ENCODE assay signal across 22 cellular contexts in genomic region chr3:48679416-48680380, GRCh38. TPM values are rescaled to one million over a fixed set of nuclear protein-coding genes. Genes with fewer than 3 reads are reported as not detected.
DNase-seq lines count a peak whose midpoint lies in the region; ATAC-seq lines count a peak whose summit lies in the region.
"Had no signal": no experiment of that assay in that cellular context is flagged by ENCODE, and none has a peak within 500 bp of the region (broad histone marks: within the 10 kb centered on the region; RNA-seq: fewer than 3 reads in every experiment).

No MANE protein-coding gene starts in this region.

- H3K4me1 Mint-ChIP-seq in T-helper 17 cell = peaks cover 28% of the 10 kb centered on the region
- H3K4me1 Mint-ChIP-seq in stimulated activated memory B cell treated with anti-CD40 and anti-IgM and Interleukin-4, amounts not matched to agents 10 μg/mL and 1 μg/mL and 100 μg/mL, for 72 hours = peaks cover 32% of the 10 kb centered on the region

- H3K27me3 Mint-ChIP-seq in T-helper 17 cell = no peaks in the 10 kb centered on the region
- no peaks in the 10 kb centered on the region for H3K27me3 Mint-ChIP-seq in stimulated activated memory B cell treated with anti-CD40 and anti-IgM and Interleukin-4, amounts not matched to agents 10 μg/mL and 1 μg/mL and 100 μg/mL, for 72 hours

- H3K9me3 Mint-ChIP-seq in stimulated activated memory B cell treated with anti-CD40 and anti-IgM and Interleukin-4, amounts not matched to agents 10 μg/mL and 1 μg/mL and 100 μg/mL, for 72 hours = no peaks in the 10 kb centered on the region
- H3K9me3 Mint-ChIP-seq: activated naive CD4-positive, alpha-beta T cell treated with anti-CD3 and anti-CD28 coated beads for 36 hours; CD8-positive, alpha-beta T cell; nephron progenitor cell had no signal

- ATAC-seq in Right ventricle myocardium superior (ENCODE audit: poor library complexity) = no peak
- no peak for ATAC-seq in left ventricle myocardium superior
- ATAC-seq in T-helper 17 cell = peak; percentile 37
- peak; percentile 83 for ATAC-seq in stimulated activated memory B cell treated with anti-CD40 and anti-IgM and Interleukin-4, amounts not matched to agents 10 μg/mL and 1 μg/mL and 100 μg/mL, for 72 hours
- no peak for ATAC-seq in GM18498 (IDR thresholded peaks at IDR 0.05; ENCODE audit: unreplicated experiment)
- ATAC-seq: CD8-positive, alpha-beta T cell; Panc1 had no signal

- DNase-seq in Right ventricle myocardium superior (peak; percentile 32), left ventricle myocardium superior (no peak), T-helper 17 cell (no peak), cardiac septum (ENCODE audit: low spot score) (no peak)
- DNase-seq: activated CD4-positive, CD25-positive, alpha-beta regulatory T cell; activated CD8-positive, alpha-beta memory T cell treated with anti-CD3 and anti-CD28 coated beads, Interleukin-2, amount 50 U/mL, for 48 hours; activated naive CD4-positive, alpha-beta T cell treated with anti-CD3 and anti-CD28 coated beads for 36 hours; CD8-positive, alpha-beta T cell; HCEC 1CT; NCI-H1105; NCI-H69; nephron progenitor cell; stimulated activated CD4-positive, alpha-beta T cell treated with anti-CD3 and anti-CD28 coated beads, Interleukin-15, amount 100 ng/mL, for 24 hours; uterus had no signal

- no peaks in the 10 kb centered on the region for H3K9me3 ChIP-seq in T-helper 17 cell (ENCODE audit: control insufficient read depth, low read length, poor library complexity, severe bottlenecking)
- H3K9me3 ChIP-seq: uterus had no signal

- H3K36me3 Mint-ChIP-seq in T-helper 17 cell (ENCODE audit: low read depth) = peaks cover 16% of the 10 kb centered on the region
- H3K36me3 Mint-ChIP-seq in stimulated activated memory B cell treated with anti-CD40 and anti-IgM and Interleukin-4, amounts not matched to agents 10 μg/mL and 1 μg/mL and 100 μg/mL, for 72 hours = peaks cover 40% of the 10 kb centered on the region

- intact Hi-C loops in Right ventricle myocardium superior (cut with DNase I) (no loop called here), left ventricle myocardium superior (cut with micrococcal nuclease) (no loop called here), cardiac septum (cut with DNase I) (no loop called here)

- H3K4me3 Mint-ChIP-seq in T-helper 17 cell = no peak overlapping the region
- H3K4me3 Mint-ChIP-seq in stimulated activated memory B cell treated with anti-CD40 and anti-IgM and Interleukin-4, amounts not matched to agents 10 μg/mL and 1 μg/mL and 100 μg/mL, for 72 hours = no peak overlapping the region
- H3K4me3 Mint-ChIP-seq: activated naive CD4-positive, alpha-beta T cell treated with anti-CD3 and anti-CD28 coated beads for 36 hours; CD8-positive, alpha-beta T cell; nephron progenitor cell had no signal

- H3K27ac Mint-ChIP-seq in T-helper 17 cell = no peak overlapping the region
- no peak overlapping the region for H3K27ac Mint-ChIP-seq in stimulated activated memory B cell treated with anti-CD40 and anti-IgM and Interleukin-4, amounts not matched to agents 10 μg/mL and 1 μg/mL and 100 μg/mL, for 72 hours

RNA-seq across cellular contexts. Expression of gene NCKIPSD, which starts 6.0 kb away (rescaled TPM):
- total RNA-seq in Right ventricle myocardium superior = 13.3 TPM
- total RNA-seq in left ventricle myocardium superior = 13.6 TPM
- 10 to 100 TPM; 14.6 to 17.2 TPM for total RNA-seq in T-helper 17 cell
- 22.5 TPM for total RNA-seq in cardiac septum

RNA-seq across cellular contexts. Expression of gene CELSR3, which starts 17.0 kb away (rescaled TPM):
- total RNA-seq in Right ventricle myocardium superior (0.16 TPM), left ventricle myocardium superior (0.35 TPM), T-helper 17 cell (1 to 10 TPM; 6.0 to 6.9 TPM), cardiac septum (0.22 TPM)

RNA-seq across cellular contexts. Expression of gene IP6K2, which starts 37.3 kb away (rescaled TPM):
- 22.7 TPM for total RNA-seq in Right ventricle myocardium superior
- 30.2 TPM for total RNA-seq in left ventricle myocardium superior
- total RNA-seq in T-helper 17 cell = 100 to 1,000 TPM in 1 of 2 donors, 10 to 100 TPM in 1; 93.7 to 116 TPM
- 23.9 TPM for total RNA-seq in cardiac septum

RNA-seq across cellular contexts. Expression of gene SLC26A6, which starts 44.4 kb away (rescaled TPM):
- total RNA-seq in Right ventricle myocardium superior (10.8 TPM), left ventricle myocardium superior (12.3 TPM), T-helper 17 cell (10 to 100 TPM; 16.4 to 22.1 TPM), cardiac septum (8.9 TPM)

RNA-seq across cellular contexts. Expression of gene TMEM89, which starts 58.1 kb away (rescaled TPM):
- total RNA-seq in Right ventricle myocardium superior (not detected), left ventricle myocardium superior (not detected), T-helper 17 cell (under 1 TPM in 1 of 2 donors, not detected in 1; 0.55 TPM), cardiac septum (not detected)
- total RNA-seq: activated naive CD4-positive, alpha-beta T cell treated with anti-CD3 and anti-CD28 coated beads for 36 hours; CD8-positive, alpha-beta T cell; Daoy; epithelial cell of proximal tubule; glomerular endothelial cell; lung microvascular endothelial cell; T-helper 1 cell treated with Interleukin-12 subunit alpha and Interleukin-12 subunit beta and Interleukin-4 antibody, amounts not matched to agents 30 ng/mL and 1 ng/mL, for 36 hours; uterus had no signal

Comparison
In these comparisons a context has a peak if more than half of its experiments do, and no peak if none do; other contexts are left out.
1. ATAC-seq: peak in T-helper 17 cell (single experiment) and stimulated activated memory B cell treated with anti-CD40 and anti-IgM and Interleukin-4, amounts not matched to agents 10 μg/mL and 1 μg/mL and 100 μg/mL, for 72 hours (single experiment); none in Right ventricle myocardium superior (single experiment), left ventricle myocardium superior (single experiment) and GM18498 (single experiment).